Comparison of ENCODE assay signal across 7 cellular contexts in the genomic region with DNA sequence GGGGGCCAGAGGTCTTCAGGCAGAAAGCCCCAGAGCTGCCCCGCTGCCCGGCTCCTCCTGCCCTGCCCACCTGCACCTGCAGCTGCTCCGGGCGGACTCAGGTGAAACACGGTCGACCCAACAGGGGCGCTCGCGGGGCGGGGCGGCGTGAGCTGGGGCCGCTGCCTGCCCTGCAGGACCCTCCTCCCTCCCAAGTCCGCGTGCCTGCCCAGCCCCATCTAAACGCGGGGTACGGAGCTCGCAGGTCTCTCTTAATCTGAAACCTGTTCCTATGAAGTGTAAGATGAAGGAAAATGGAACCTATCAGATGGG. TPM values are rescaled to one million over a fixed set of nuclear protein-coding genes. Genes with fewer than 3 reads are reported as not detected.
DNase-seq lines count a peak whose midpoint lies in the region; ATAC-seq and TF ChIP-seq lines count a peak whose summit lies in the region.
"Had no signal": no experiment of that assay in that cellular context is flagged by ENCODE, and none has a peak within 500 bp of the region (broad histone marks: within the 10 kb centered on the region; RNA-seq: fewer than 3 reads in every experiment).

No MANE protein-coding gene starts in this region.

- CTCF ChIA-PET in T-cell (lab: Charles Lee), result interaction anchor here (0.6 to 1.0 kb wide), 2 partner anchors 15 to 699 kb away, joined by 3 to 5 read pairs; no protein-coding TSS in a partner anchor

- H3K27me3 Mint-ChIP-seq in T-cell, result no peaks in the 10 kb centered on the region

- no peaks in the 10 kb centered on the region for H3K27me3 ChIP-seq in mucosa of rectum (ENCODE audit: control insufficient read depth in 2 of 2, insufficient read depth in 2 of 2, low read length in 2 of 2)
- H3K27me3 ChIP-seq in tibial nerve, result no peaks in the 10 kb centered on the region
- H3K27me3 ChIP-seq: pancreas had no signal

- no peak for TF ChIP-seq POLR2A in tibial nerve (IDR thresholded peaks at IDR 0.05)

- H3K36me3 ChIP-seq in mucosa of rectum (ENCODE audit: control insufficient read depth in 2 of 2, insufficient read depth in 2 of 2, low read length in 2 of 2) (peaks cover 0 to 12% of the 10 kb centered on the region in 2 donors), tibial nerve (peaks cover 0 to 78% (median 7%) of the 10 kb centered on the region in 3 donors)

- TF ChIP-seq CTCF in GM12865 (IDR thresholded peaks at IDR 0.05; ENCODE audit: insufficient read depth, low read depth, low read length, missing control alignments), result peak; percentile 5
- TF ChIP-seq CTCF in tibial nerve (IDR thresholded peaks at IDR 0.05), result no peak

- ATAC-seq in T-cell (replicated peaks in 1 of 4) (peak in 1 of 4 experiments; percentile 1), HG02588 (IDR thresholded peaks at IDR 0.05; ENCODE audit: unreplicated experiment) (no peak)

- H3K27ac ChIP-seq in mucosa of rectum (ENCODE audit: low read depth in 2 of 2, low read length in 2 of 2), result no peak overlapping the region
- H3K27ac ChIP-seq in tibial nerve, result peak overlapping the region in 2 of 4 donors; percentile 31 to 43

- WGBS in tibial nerve, 2 donors, result 30 to 48% methylated on average over 6 to 17 of the region's 19 CpGs

- peaks cover 15 to 20% (median 16%) of the 10 kb centered on the region in 3 donors for H3K4me1 Mint-ChIP-seq in T-cell

- no peak for DNase-seq in GM12865 (ENCODE audit: low read depth)
- peak in 1 of 34 experiments; percentile 5 for DNase-seq in T-cell
- DNase-seq in H4 (ENCODE audit: low spot score), result no peak
- DNase-seq in tibial nerve (ENCODE audit: low spot score in 2 of 2), result no peak

- peaks cover 12% of the 10 kb centered on the region for H3K36me3 Mint-ChIP-seq in T-cell

- peak overlapping the region in 1 of 2 donors; percentile 48 for H3K9ac ChIP-seq in mucosa of rectum (ENCODE audit: low read depth in 1 of 2, low read length in 2 of 2)

- H3K4me3 Mint-ChIP-seq in T-cell, result peak overlapping the region; percentile 69 to 81 (median 75)

- H3K9me3 Mint-ChIP-seq in T-cell, result no peaks in the 10 kb centered on the region

- peak overlapping the region; percentile 67 for H3K4me3 ChIP-seq in GM12865 (ENCODE audit: low read depth, low read length)
- peak overlapping the region; percentile 39 to 41 for H3K4me3 ChIP-seq in mucosa of rectum (ENCODE audit: low read length in 2 of 2)
- peak overlapping the region in 2 of 4 donors; percentile 26 to 60 for H3K4me3 ChIP-seq in tibial nerve

- no peaks in the 10 kb centered on the region for H3K9me3 ChIP-seq in mucosa of rectum (ENCODE audit: control insufficient read depth in 2 of 2, low read length in 2 of 2)
- no peaks in the 10 kb centered on the region for H3K9me3 ChIP-seq in tibial nerve
- H3K9me3 ChIP-seq: pancreas had no signal

- POLR2A ChIA-PET in T-cell (lab: Charles Lee), result interaction anchor here in 1 of 2 donors (0.5 to 0.6 kb wide), 3 partner anchors 12 to 15 kb away, joined by 3 to 12 read pairs (median 7); no protein-coding TSS in a partner anchor

- peak overlapping the region; percentile 44 to 74 for H3K27ac Mint-ChIP-seq in T-cell

- TF ChIP-seq EP300 in tibial nerve (IDR thresholded peaks at IDR 0.05), result no peak

- H3K4me1 ChIP-seq in mucosa of rectum (ENCODE audit: control insufficient read depth in 2 of 2, insufficient read depth in 2 of 2, low read length in 2 of 2) (peaks cover 6 to 8% of the 10 kb centered on the region in 2 donors), tibial nerve (peaks cover 0 to 28% (median 10%) of the 10 kb centered on the region in 4 donors)

RNA-seq across cellular contexts. Expression of gene GNPTG, which starts 28.1 kb away (rescaled TPM):
- total RNA-seq in T-cell (10 to 100 TPM; 42.6 to 66.5 (median 63.1) TPM), tibial nerve (100 to 1,000 TPM in 1 of 4 donors, 10 to 100 TPM in 3; 51.1 to 117 (median 71.6) TPM)
- total RNA-seq in H4 (2014; rRNA removed; shearing (Covaris generic)), result 27.9 and 37.1 TPM in 2 replicates

RNA-seq across cellular contexts. Expression of gene TSR3, which starts 28.1 kb away (rescaled TPM):
- total RNA-seq in T-cell (10 to 100 TPM; 25.4 to 53.1 (median 48.1) TPM), tibial nerve (100 to 1,000 TPM in 3 of 4 donors, 10 to 100 TPM in 1; 72.2 to 122 (median 108) TPM)
- 41.5 and 53.8 TPM in 2 replicates for total RNA-seq in H4 (2014; rRNA removed; shearing (Covaris generic))

RNA-seq across cellular contexts. Expression of gene UNKL, which starts 34.7 kb away (rescaled TPM):
- total RNA-seq in T-cell (100 to 1,000 TPM in 3 of 5 donors, 10 to 100 TPM in 2; 85.3 to 131 (median 113) TPM), tibial nerve (10 to 100 TPM; 34.3 to 70.5 (median 45.0) TPM)
- total RNA-seq in H4 (2014; rRNA removed; shearing (Covaris generic)), result 12.4 and 14.4 TPM in 2 replicates

RNA-seq across cellular contexts. Expression of gene UQCC4, which starts 40.7 kb away (rescaled TPM):
- total RNA-seq in T-cell (10 to 100 TPM in 3 of 5 donors, 1 to 10 TPM in 2; 8.4 to 12.9 (median 10.8) TPM), tibial nerve (10 to 100 TPM in 3 of 4 donors, 1 to 10 TPM in 1; 8.7 to 18.6 (median 13.5) TPM)
- total RNA-seq in H4 (2014; rRNA removed; shearing (Covaris generic)), result 24.8 and 40.7 TPM in 2 replicates

RNA-seq across cellular contexts. Expression of gene BAIAP3, which starts 46.4 kb away (rescaled TPM):
- total RNA-seq in T-cell (10 to 100 TPM in 4 of 5 donors, 1 to 10 TPM in 1; 9.1 to 12.8 (median 12.7) TPM), tibial nerve (1 to 10 TPM in 3 of 4 donors, under 1 TPM in 1; 0.66 to 2.7 (median 2.3) TPM)
- 0.06 and 1.3 TPM in 2 replicates for total RNA-seq in H4 (2014; rRNA removed; shearing (Covaris generic))
